In the genomic region with DNA sequence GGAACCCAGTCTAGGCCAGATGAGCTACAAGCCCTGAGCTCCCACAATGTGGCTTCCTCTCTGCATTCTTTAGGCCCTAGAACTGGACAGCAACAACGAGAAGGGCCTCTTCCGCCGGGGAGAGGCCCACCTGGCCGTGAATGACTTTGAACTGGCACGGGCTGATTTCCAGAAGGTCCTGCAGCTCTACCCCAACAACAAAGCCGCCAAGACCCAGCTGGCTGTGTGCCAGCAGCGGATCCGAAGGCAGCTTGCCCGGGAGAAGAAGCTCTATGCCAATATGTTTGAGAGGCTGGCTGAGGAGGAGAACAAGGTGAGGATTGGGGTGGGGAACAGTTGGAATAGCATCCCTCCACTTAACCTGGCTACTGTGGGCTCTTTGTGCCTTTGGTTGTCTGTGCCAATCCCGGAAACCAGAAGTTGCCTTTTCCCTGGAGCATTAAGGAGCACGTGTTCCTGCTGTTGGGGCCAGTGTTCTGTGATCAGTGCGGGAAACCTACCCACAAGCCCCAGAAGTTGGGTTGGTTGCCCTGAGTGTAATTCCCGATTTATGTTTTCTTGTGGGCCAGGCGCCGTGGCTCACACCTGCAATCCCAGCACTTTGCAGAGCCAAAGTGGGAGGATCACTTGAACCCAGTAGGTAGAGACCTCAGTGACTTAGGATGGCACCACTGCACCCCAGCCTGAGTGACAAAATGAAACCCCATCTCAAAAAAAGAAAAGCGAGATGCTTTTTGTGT, we compare ENCODE assay signal across 30 cellular contexts. TPM values are rescaled to one million over a fixed set of nuclear protein-coding genes. Genes with fewer than 3 reads are reported as not detected.
DNase-seq lines count a peak whose midpoint lies in the region; ATAC-seq and TF ChIP-seq lines count a peak whose summit lies in the region.
"Had no signal": no experiment of that assay in that cellular context is flagged by ENCODE, and none has a peak within 500 bp of the region (broad histone marks: within the 10 kb centered on the region; RNA-seq: fewer than 3 reads in every experiment).

No MANE protein-coding gene starts in this region.

- no peaks in the 10 kb centered on the region for H3K9me3 ChIP-seq in right cardiac atrium (ENCODE audit: control insufficient read depth, low read length)
- no peaks in the 10 kb centered on the region for H3K9me3 ChIP-seq in right atrium auricular region
- H3K9me3 ChIP-seq in T-helper 17 cell (ENCODE audit: control insufficient read depth, low read length, poor library complexity, severe bottlenecking): no peaks in the 10 kb centered on the region
- H3K9me3 ChIP-seq: heart left ventricle, Peyer's patch, right lobe of liver, uterus had no signal

- intact Hi-C loops in right cardiac atrium (cut with DNase I): no loop called here

- peaks cover 2% of the 10 kb centered on the region for H3K36me3 Mint-ChIP-seq in T-helper 17 cell (ENCODE audit: low read depth)

- H3K27ac Mint-ChIP-seq in T-helper 17 cell: no peak overlapping the region
- H3K27ac Mint-ChIP-seq: GM23338, neural progenitor cell had no signal

- peaks cover 72% of the 10 kb centered on the region for H3K36me3 ChIP-seq in right atrium auricular region
- H3K36me3 ChIP-seq: neural progenitor cell, uterus had no signal

- H3K27ac ChIP-seq in right cardiac atrium (ENCODE audit: low read length): no peak overlapping the region
- no peak overlapping the region for H3K27ac ChIP-seq in right atrium auricular region
- H3K27ac ChIP-seq: foreskin keratinocyte, neural progenitor cell, Peyer's patch, right lobe of liver, uterus had no signal

- TF ChIP-seq CTCF in right atrium auricular region (IDR thresholded peaks at IDR 0.05): no peak

- WGBS in right cardiac atrium: 64% methylated on average over 16 of the region's 16 CpGs

- H3K4me3 ChIP-seq in right cardiac atrium (ENCODE audit: low read length) (no peak overlapping the region), right atrium auricular region (no peak overlapping the region)
- H3K4me3 ChIP-seq: GM23338, heart left ventricle, neural progenitor cell, Peyer's patch, right lobe of liver, uterus had no signal

- H3K4me1 Mint-ChIP-seq in T-helper 17 cell: peaks cover 20% of the 10 kb centered on the region

- peaks cover 17% of the 10 kb centered on the region for H3K4me1 ChIP-seq in right cardiac atrium (ENCODE audit: control insufficient read depth, insufficient read depth, low read length)
- H3K4me1 ChIP-seq in right atrium auricular region: peaks cover 0 to 43% of the 10 kb centered on the region in 2 donors
- H3K4me1 ChIP-seq: foreskin keratinocyte had no signal

- no peak for ATAC-seq in right cardiac atrium
- ATAC-seq in T-helper 17 cell: no peak
- ATAC-seq in GM18498 (IDR thresholded peaks at IDR 0.05; ENCODE audit: unreplicated experiment): no peak
- ATAC-seq: foreskin keratinocyte; GM23338; heart left ventricle; right lobe of liver; stimulated activated effector memory CD8-positive, alpha-beta T cell treated with anti-CD3 and anti-CD28 coated beads, Interleukin-12 subunit alpha, Interleukin-12 subunit beta, amount 100 ng/mL, for 72 hours had no signal

- no peaks in the 10 kb centered on the region for H3K27me3 Mint-ChIP-seq in T-helper 17 cell
- H3K27me3 Mint-ChIP-seq: activated naive CD8-positive, alpha-beta T cell treated with anti-CD3 and anti-CD28 coated beads, Interleukin-2, amount 10 ng/mL, durations not matched to agents 7 days and 5 days had no signal

- DNase-seq in DMS 273 (lab: John Stamatoyannopoulos, UW; ENCODE audit: unreplicated experiment): peak; percentile 37
- no peak for DNase-seq in DMS 273 treated with DMSO at 0.1 percent for 48 hours (lab: John Stamatoyannopoulos, UW)
- DNase-seq in right cardiac atrium: peak in 2 of 3 donors; percentile 59 to 62
- DNase-seq in right atrium auricular region (ENCODE audit: low spot score): no peak
- peak; percentile 83 for DNase-seq in mesenteric fat pad (ENCODE audit: low spot score)
- no peak for DNase-seq in T-helper 17 cell
- no peak for DNase-seq in stimulated activated CD4-positive, alpha-beta T cell treated with anti-CD3 and anti-CD28 coated beads, Interleukin-15, amount 100 ng/mL, for 24 hours
- DNase-seq: activated CD4-positive, alpha-beta T cell treated with anti-CD3 and anti-CD28 coated beads, Interleukin-2, amount 50 U/mL, for 48 hours; activated naive CD8-positive, alpha-beta T cell treated with anti-CD3 and anti-CD28 coated beads, Interleukin-2, amount 10 ng/mL, durations not matched to agents 7 days and 5 days; effector memory CD4-positive, alpha-beta T cell; EL; foreskin keratinocyte; kidney; NCI-H1436 treated with DMSO at 0.1 percent for 48 hours; NCI-H2171; NCI-H526 treated with DMSO at 0.1 percent for 48 hours; Peyer's patch; right lobe of liver; stimulated activated CD4-positive, alpha-beta T cell treated with anti-CD3 and anti-CD28 coated beads, Interleukin-12 subunit alpha, Interleukin-12 subunit beta, amount 100 ng/mL, for 4 hours; stimulated activated CD4-positive, alpha-beta T cell treated with anti-CD3 and anti-CD28 coated beads, Interleukin-4, amount 100 ng/mL, for 24 hours; SW 1271; uterus had no signal

- H3K27me3 ChIP-seq in right cardiac atrium (ENCODE audit: control insufficient read depth, insufficient read depth): no peaks in the 10 kb centered on the region
- H3K27me3 ChIP-seq in right atrium auricular region: no peaks in the 10 kb centered on the region
- H3K27me3 ChIP-seq: foreskin keratinocyte, heart left ventricle, neural progenitor cell, Peyer's patch, right lobe of liver, uterus had no signal

- no peak overlapping the region for H3K4me3 Mint-ChIP-seq in T-helper 17 cell
- H3K4me3 Mint-ChIP-seq: activated naive CD8-positive, alpha-beta T cell treated with anti-CD3 and anti-CD28 coated beads, Interleukin-2, amount 10 ng/mL, durations not matched to agents 7 days and 5 days; GM23338; neural progenitor cell; stimulated activated effector memory CD8-positive, alpha-beta T cell treated with anti-CD3 and anti-CD28 coated beads, Interleukin-12 subunit alpha, Interleukin-12 subunit beta, amount 100 ng/mL, for 72 hours had no signal

RNA-seq across cellular contexts. Expression of gene FKBP4, which starts 6.4 kb away (rescaled TPM):
- total RNA-seq in right cardiac atrium: 10 to 100 TPM; 36.4 to 65.2 (median 53.7) TPM
- 32.4 TPM for polyA plus RNA-seq in right cardiac atrium
- 10 to 100 TPM; 25.6 to 29.2 TPM for total RNA-seq in right atrium auricular region
- total RNA-seq in mesenteric fat pad: 51.3 TPM
- 10 to 100 TPM; 41.9 to 44.9 TPM for total RNA-seq in T-helper 17 cell

RNA-seq across cellular contexts. Expression of gene ITFG2, which starts 11.3 kb away (rescaled TPM):
- total RNA-seq in right cardiac atrium (10 to 100 TPM; 14.3 to 20.6 (median 17.3) TPM), right atrium auricular region (10 to 100 TPM; 12.7 to 13.7 TPM), mesenteric fat pad (23.4 TPM), T-helper 17 cell (10 to 100 TPM; 63.1 to 63.9 TPM)
- polyA plus RNA-seq in right cardiac atrium: 15.7 TPM

RNA-seq across cellular contexts. Expression of gene NRIP2, which starts 33.6 kb away (rescaled TPM):
- total RNA-seq in right cardiac atrium (1 to 10 TPM; 1.5 to 3.0 (median 1.8) TPM), right atrium auricular region (1 to 10 TPM in 1 of 2 donors, under 1 TPM in 1; 0.59 to 3.0 TPM), mesenteric fat pad (1.3 TPM), T-helper 17 cell (not detected)
- polyA plus RNA-seq in right cardiac atrium: 2.0 TPM
- total RNA-seq: activated naive CD8-positive, alpha-beta T cell treated with anti-CD3 and anti-CD28 coated beads, Interleukin-2, amount 10 ng/mL, durations not matched to agents 7 days and 5 days; astrocyte; foreskin keratinocyte; GM23338; Peyer's patch had no signal
- polyA plus RNA-seq: foreskin keratinocyte had no signal

RNA-seq across cellular contexts. Expression of gene TEX52, which starts 55.6 kb away (rescaled TPM):
- total RNA-seq in right cardiac atrium (not detected), right atrium auricular region (not detected), mesenteric fat pad (not detected), T-helper 17 cell (not detected)
- not detected for polyA plus RNA-seq in right cardiac atrium
- total RNA-seq: astrocyte, esophagus mucosa, foreskin keratinocyte, GM23338, heart left ventricle, kidney, right lobe of liver, temporal lobe, uterus had no signal
- polyA plus RNA-seq: foreskin keratinocyte, GM23338, heart left ventricle had no signal

Comparison
In these comparisons a context has a peak if more than half of its experiments do, and no peak if none do; other contexts are left out.
1. DNase-seq: peak in DMS 273 (single experiment), right cardiac atrium (2 of 3) and mesenteric fat pad (single experiment); none in DMS 273 treated with DMSO at 0.1 percent for 48 hours (single experiment), right atrium auricular region (single experiment), T-helper 17 cell (0 of 3) and stimulated activated CD4-positive, alpha-beta T cell treated with anti-CD3 and anti-CD28 coated beads, Interleukin-15, amount 100 ng/mL, for 24 hours (single experiment).